In genomic region chr9:125522328-125522725, GRCh38 we compare ENCODE assay signal across 10 cellular contexts.
DNase-seq lines count a peak whose midpoint lies in the region; ATAC-seq and TF ChIP-seq lines count a peak whose summit lies in the region.
"Had no signal": no experiment of that assay in that cellular context is flagged by ENCODE, and none has a peak within 500 bp of the region (broad histone marks: within the 10 kb centered on the region; RNA-seq: fewer than 3 reads in every experiment).

No MANE protein-coding gene starts in this region.

- H3K4me3 Mint-ChIP-seq in activated naive CD4-positive, alpha-beta T cell treated with anti-CD3 and anti-CD28 coated beads, Interleukin-2, amount 10 ng/mL, durations not matched to agents 7 days and 5 days: no peak overlapping the region

- H3K27ac ChIP-seq in RWPE2 (ENCODE audit: poor library complexity, severe bottlenecking): peak overlapping the region; percentile 99
- H3K27ac ChIP-seq in esophagus squamous epithelium: peak overlapping the region in 3 of 4 donors; percentile 65 to 74 (median 66)
- peak overlapping the region; percentile 73 for H3K27ac ChIP-seq in stomach smooth muscle (ENCODE audit: low read length)

- H3K36me3 ChIP-seq in RWPE2 (ENCODE audit: low read depth): no peaks in the 10 kb centered on the region; the same call in 1 of the 2 replicates
- peaks cover 0 to 6% (median 0%) of the 10 kb centered on the region in 3 donors for H3K36me3 ChIP-seq in esophagus squamous epithelium
- no peaks in the 10 kb centered on the region for H3K36me3 ChIP-seq in stomach smooth muscle (ENCODE audit: control insufficient read depth in 2 of 2, insufficient read depth in 2 of 2, low read length in 2 of 2)

- WGBS in esophagus squamous epithelium, 2 donors: 63 to 77% methylated on average over 5 of the region's 5 CpGs
- 79 to 92% methylated on average over 5 of the region's 5 CpGs for WGBS in lower leg skin, 2 donors

- peak overlapping the region; percentile 94 for H3K27ac Mint-ChIP-seq in activated naive CD4-positive, alpha-beta T cell treated with anti-CD3 and anti-CD28 coated beads, Interleukin-2, amount 10 ng/mL, durations not matched to agents 7 days and 5 days

- peaks cover 40% of the 10 kb centered on the region for H3K4me1 Mint-ChIP-seq in activated naive CD4-positive, alpha-beta T cell treated with anti-CD3 and anti-CD28 coated beads, Interleukin-2, amount 10 ng/mL, durations not matched to agents 7 days and 5 days

- H3K4me1 ChIP-seq in RWPE2 (ENCODE audit: insufficient read depth, poor library complexity, severe bottlenecking) (peaks cover 22% of the 10 kb centered on the region), esophagus squamous epithelium (peaks cover 13 to 55% (median 17%) of the 10 kb centered on the region in 3 donors), stomach smooth muscle (ENCODE audit: control insufficient read depth, insufficient read depth, low read length) (peaks cover 24% of the 10 kb centered on the region)

- ATAC-seq in RWPE2 (ENCODE audit: low read depth): peak; percentile 55
- ATAC-seq: heart right ventricle had no signal

- H3K9me3 ChIP-seq in RWPE2 (ENCODE audit: severe bottlenecking): no peaks in the 10 kb centered on the region
- H3K9me3 ChIP-seq in esophagus squamous epithelium: no peaks in the 10 kb centered on the region
- H3K9me3 ChIP-seq in stomach smooth muscle (ENCODE audit: control insufficient read depth in 2 of 2, low read length in 2 of 2): no peaks in the 10 kb centered on the region
- H3K9me3 ChIP-seq: heart right ventricle had no signal

- H3K9ac ChIP-seq in stomach smooth muscle (ENCODE audit: low read length in 2 of 2): no peak overlapping the region

- peaks cover 4% of the 10 kb centered on the region for H3K9me3 Mint-ChIP-seq in activated naive CD4-positive, alpha-beta T cell treated with anti-CD3 and anti-CD28 coated beads, Interleukin-2, amount 10 ng/mL, durations not matched to agents 7 days and 5 days

- H3K27me3 ChIP-seq in RWPE2 (ENCODE audit: insufficient read depth, poor library complexity, severe bottlenecking) (no peaks in the 10 kb centered on the region), esophagus squamous epithelium (no peaks in the 10 kb centered on the region), stomach smooth muscle (ENCODE audit: control insufficient read depth in 1 of 2, insufficient read depth in 2 of 2, low read length in 2 of 2) (no peaks in the 10 kb centered on the region)
- H3K27me3 ChIP-seq: heart right ventricle had no signal

- H3K36me3 Mint-ChIP-seq in activated naive CD4-positive, alpha-beta T cell treated with anti-CD3 and anti-CD28 coated beads, Interleukin-2, amount 10 ng/mL, durations not matched to agents 7 days and 5 days: peaks cover 35% of the 10 kb centered on the region

- DNase-seq in activated naive CD4-positive, alpha-beta T cell treated with anti-CD3 and anti-CD28 coated beads, Interleukin-2, amount 10 ng/mL, durations not matched to agents 7 days and 5 days: no peak
- no peak for DNase-seq in activated naive CD4-positive, alpha-beta T cell treated with Interleukin-2 at 50 U/mL for 16 hours
- DNase-seq in RWPE2 (ENCODE audit: low spot score): no peak
- no peak for DNase-seq in esophagus squamous epithelium (lab: John Stamatoyannopoulos, UW)
- DNase-seq in mucosa of gallbladder (ENCODE audit: low spot score): no peak
- DNase-seq in lower leg skin (ENCODE audit: low spot score in 2 of 2): no peak
- no peak for DNase-seq in NCI-H510A treated with DMSO at 0.1 percent for 48 hours (lab: John Stamatoyannopoulos, UW)
- DNase-seq: right cardiac atrium had no signal

- intact Hi-C loops in esophagus squamous epithelium (cut with DNase I) (no loop called here), lower leg skin (cut with DNase I; ENCODE audit: low total_unique reads) (no loop called here)

- CTCF ChIA-PET in activated naive CD4-positive, alpha-beta T cell treated with anti-CD3 and anti-CD28 coated beads, Interleukin-2, amount 10 ng/mL, durations not matched to agents 7 days and 5 days (lab: Charles Lee): interaction anchor here (0.8 kb wide), 1 partner anchor 1266 kb away, joined by 4 read pairs; no protein-coding TSS in a partner anchor

- no peaks in the 10 kb centered on the region for H3K27me3 Mint-ChIP-seq in activated naive CD4-positive, alpha-beta T cell treated with anti-CD3 and anti-CD28 coated beads, Interleukin-2, amount 10 ng/mL, durations not matched to agents 7 days and 5 days

- TF ChIP-seq CTCF in RWPE2 (IDR thresholded peaks at IDR 0.05; ENCODE audit: poor library complexity, severe bottlenecking): no peak
- no peak for TF ChIP-seq CTCF in esophagus squamous epithelium (IDR thresholded peaks at IDR 0.05)
- TF ChIP-seq CTCF in lower leg skin (IDR thresholded peaks at IDR 0.05): no peak

- TF ChIP-seq POLR2A in esophagus squamous epithelium (IDR thresholded peaks at IDR 0.05) (no peak), lower leg skin (IDR thresholded peaks at IDR 0.05) (no peak)

- H3K4me3 ChIP-seq in RWPE2 (ENCODE audit: severe bottlenecking) (no peak overlapping the region), esophagus squamous epithelium (no peak overlapping the region), stomach smooth muscle (ENCODE audit: low read length in 2 of 2) (no peak overlapping the region), lower leg skin (ENCODE audit: low read depth, poor library complexity, severe bottlenecking) (no peak overlapping the region)
- H3K4me3 ChIP-seq: heart right ventricle had no signal
